Comparison of ENCODE assay signal across 8 cellular contexts in genomic region chr2:142130111-142131015, GRCh38. TPM values are rescaled to one million over a fixed set of nuclear protein-coding genes. Genes with fewer than 3 reads are reported as not detected.
DNase-seq lines count a peak whose midpoint lies in the region; ATAC-seq and TF ChIP-seq lines count a peak whose summit lies in the region.

No MANE protein-coding gene starts in this region.

- CTCF ChIA-PET in PC-3 (lab: Charles Lee), result interaction anchor here (0.6 to 0.8 kb wide), 2 partner anchors 17 to 93 kb away, joined by 3 to 4 read pairs; no protein-coding TSS in a partner anchor

- H3K27me3 ChIP-seq in PC-3 (ENCODE audit: low read length) (peaks cover 17% of the 10 kb centered on the region), duodenal mucosa (ENCODE audit: control insufficient read depth in 1 of 2, insufficient read depth in 2 of 2, low read length in 2 of 2) (peaks cover 10 to 11% of the 10 kb centered on the region in 2 donors), liver (ENCODE audit: control insufficient read depth in 4 of 4, insufficient read depth in 4 of 4, low read length in 3 of 4) (no peaks in the 10 kb centered on the region)

- H2AFZ ChIP-seq in PC-3 (ENCODE audit: low read length), result peak overlapping the region; percentile 83

- H3K9me2 ChIP-seq in PC-3 (replicated peaks; ENCODE audit: low read length), result no peaks in the 10 kb centered on the region

- POLR2A ChIA-PET in PC-3 (lab: Charles Lee; ENCODE audit: unreplicated experiment), result interaction anchor here (0.5 kb wide), 1 partner anchor 67 kb away, joined by 4 read pairs; no protein-coding TSS in a partner anchor

- H4K20me1 ChIP-seq in PC-3 (ENCODE audit: low read length), result no peaks in the 10 kb centered on the region

- peak overlapping the region; percentile 79 for H3K4me3 ChIP-seq in GM12865 (ENCODE audit: low read depth, low read length)
- peak overlapping the region; percentile 60 for H3K4me3 ChIP-seq in PC-3 (ENCODE audit: low read length)
- peak overlapping the region; percentile 63 to 81 for H3K4me3 ChIP-seq in duodenal mucosa (ENCODE audit: low read depth in 1 of 2, low read length in 2 of 2)
- H3K4me3 ChIP-seq in liver (ENCODE audit: low read depth in 1 of 3, low read length in 3 of 3), result peak overlapping the region; percentile 58 to 87 (median 60)

- peak overlapping the region; percentile 75 for H3K4me2 ChIP-seq in PC-3 (ENCODE audit: low read length)

- H3K9ac ChIP-seq in PC-3 (ENCODE audit: low read length), result no peak overlapping the region
- H3K9ac ChIP-seq in duodenal mucosa (ENCODE audit: low read depth in 1 of 2, low read length in 2 of 2), result peak overlapping the region in 1 of 2 donors; percentile 39
- no peak overlapping the region for H3K9ac ChIP-seq in liver (ENCODE audit: low read depth in 1 of 2, low read length in 2 of 2)

- no peaks in the 10 kb centered on the region for H3K79me2 ChIP-seq in PC-3 (ENCODE audit: low read length)

- DNase-seq in GM12865 (ENCODE audit: low read depth) (peak; percentile 11), PC-3 (peak; percentile 30), HPDE6-E6E7 (ENCODE audit: extremely low spot score) (no peak)
- DNase-seq in stimulated activated naive CD4-positive, alpha-beta T cell (lab: John Stamatoyannopoulos, UW), result no peak

- H3K36me3 ChIP-seq in PC-3 (ENCODE audit: low read depth, low read length) (no peaks in the 10 kb centered on the region), duodenal mucosa (ENCODE audit: control insufficient read depth in 1 of 2, insufficient read depth in 2 of 2, low read length in 2 of 2) (no peaks in the 10 kb centered on the region), liver (ENCODE audit: control insufficient read depth in 4 of 4, insufficient read depth in 3 of 4, low read depth in 1 of 4, low read length in 3 of 4) (no peaks in the 10 kb centered on the region)

- 2% methylated on average over 69 of the region's 69 CpGs for WGBS in liver

- no peak overlapping the region for H3K27ac ChIP-seq in PC-3 (ENCODE audit: low read length)
- no peak overlapping the region for H3K27ac ChIP-seq in duodenal mucosa (ENCODE audit: low read depth, low read length)
- peak overlapping the region; percentile 15 to 57 for H3K27ac ChIP-seq in liver (ENCODE audit: low read depth in 1 of 2, low read length in 2 of 2)
- H3K27ac ChIP-seq in temporal lobe (ENCODE audit: low read depth, low read length), result peak overlapping the region; percentile 88

- no TSS peak for BruUV-seq in PC-3 (replicated peaks; lab: Mats Ljungman, UMichigan)

- TF ChIP-seq RAD21 in liver (IDR thresholded peaks at IDR 0.05), result no peak

- TF ChIP-seq CTCF in GM12865 (IDR thresholded peaks at IDR 0.05; ENCODE audit: insufficient read depth, low read depth, low read length, missing control alignments), result no peak
- TF ChIP-seq CTCF in PC-3 (conservative IDR thresholded peaks at IDR 0.05; ENCODE audit: low read depth, low read length), result no peak
- TF ChIP-seq CTCF in liver (IDR thresholded peaks at IDR 0.05; ENCODE audit: low read depth, low read length, missing input control), result no peak

- H3F3A ChIP-seq in PC-3 (ENCODE audit: low read length, unreplicated experiment), result no peaks in the 10 kb centered on the region

- H3K9me3 ChIP-seq in PC-3 (ENCODE audit: low read length), result no peaks in the 10 kb centered on the region
- no peaks in the 10 kb centered on the region for H3K9me3 ChIP-seq in duodenal mucosa (ENCODE audit: control insufficient read depth in 1 of 2, low read length in 2 of 2)
- H3K9me3 ChIP-seq in liver (ENCODE audit: control insufficient read depth in 4 of 4, low read length in 3 of 4), result no peaks in the 10 kb centered on the region

- intact Hi-C loops in PC-3 (cut with micrococcal nuclease), result loop anchor here (10.0 kb wide), 1 partner anchor 736 kb away; no protein-coding TSS in a partner anchor

- no peaks in the 10 kb centered on the region for H3K4me1 ChIP-seq in PC-3 (ENCODE audit: insufficient read depth, low read length)
- peaks cover 7 to 17% of the 10 kb centered on the region in 2 donors for H3K4me1 ChIP-seq in duodenal mucosa (ENCODE audit: control insufficient read depth in 1 of 2, insufficient read depth in 2 of 2, low read length in 2 of 2)
- H3K4me1 ChIP-seq in liver (ENCODE audit: control insufficient read depth in 4 of 4, insufficient read depth in 4 of 4, low read length in 3 of 4), result peaks cover 0 to 17% (median 12%) of the 10 kb centered on the region in 4 donors

- peak; percentile 36 for ATAC-seq in HG02678 (IDR thresholded peaks at IDR 0.05; ENCODE audit: unreplicated experiment)
- peak; percentile 63 for ATAC-seq in PC-3

TF ChIP-seq in liver, 16 proteins besides CTCF, POLR2A, EP300 and RAD21:
- TF ChIP-seq SP1 (IDR thresholded peaks at IDR 0.05) (no peak), RXRA (IDR thresholded peaks at IDR 0.05) (no peak), ATF3 (IDR thresholded peaks at IDR 0.05) (no peak), HNF4A (conservative IDR thresholded peaks at IDR 0.05) (peak in 1 of 2 donors; percentile 21), HNF4G (IDR thresholded peaks at IDR 0.05) (no peak), YY1 (IDR thresholded peaks at IDR 0.05) (peak; percentile 44)
TF ChIP-seq in liver: peak in this region for 2.

RNA-seq across cellular contexts. Expression of gene LRP1B, which starts 0.5 kb away (rescaled TPM):
- total RNA-seq in PC-3 (2014; rRNA removed) (0.04 and 0.06 TPM in 2 replicates), liver (under 1 TPM; 0.08 to 0.84 TPM), temporal lobe (52.1 TPM)
- under 1 TPM; 0.01 to 0.25 TPM for polyA plus RNA-seq in liver

Comparison
In these comparisons a context has a peak if more than half of its experiments do, and no peak if none do; other contexts are left out.
1. DNase-seq: peak in GM12865 (single experiment) and PC-3 (single experiment); none in HPDE6-E6E7 (single experiment) and stimulated activated naive CD4-positive, alpha-beta T cell (0 of 6).
2. H3K27ac ChIP-seq: peak in liver (2 of 2) and temporal lobe (single experiment); none in PC-3 (single experiment) and duodenal mucosa (single experiment).
3. RNA of gene LRP1B, which starts 0.5 kb away (total RNA-seq): 52.1 TPM in temporal lobe (single experiment); 0.08 to 0.84 TPM in liver and 0.04 to 0.06 TPM in PC-3; every median in the first group is over 10 times any median in the second.
4. Peak in every context shown above with its lines, with median percentiles within 50 percentile points of each other: H3K4me3 ChIP-seq.